In the genomic region with DNA sequence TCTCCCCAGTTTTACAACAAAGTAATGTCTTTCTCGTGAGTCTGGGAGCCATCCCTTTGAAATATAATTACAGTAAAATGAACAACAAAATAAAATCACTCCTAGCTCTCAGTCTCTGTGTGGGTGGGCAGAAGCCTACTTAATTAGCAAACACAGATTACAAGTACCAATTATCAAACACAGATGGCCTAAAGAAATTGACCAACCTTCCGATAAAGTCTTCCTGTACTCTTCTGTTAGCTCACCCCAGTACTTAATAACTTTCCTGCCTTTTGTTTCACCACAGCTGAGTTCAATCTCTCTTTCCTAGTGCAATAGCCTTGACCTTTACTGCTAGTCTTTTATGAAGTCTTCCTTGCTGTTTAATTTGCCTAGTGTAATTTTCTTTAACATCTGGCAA, we compare ENCODE assay signal across 20 cellular contexts.
"Had no signal": no experiment of that assay in that cellular context is flagged by ENCODE, and none has a peak within 500 bp of the region (broad histone marks: within the 10 kb centered on the region; RNA-seq: fewer than 3 reads in every experiment).

No MANE protein-coding gene starts in this region.

- H3K27ac ChIP-seq: left ventricle myocardium inferior, neural progenitor cell, prostate gland, upper lobe of left lung had no signal

- H3K4me3 ChIP-seq: left ventricle myocardium inferior, neural progenitor cell, prostate gland, upper lobe of left lung had no signal

- H3K9ac ChIP-seq: neural progenitor cell had no signal

- ATAC-seq: activated CD4-positive, CD25-positive, alpha-beta regulatory T cell treated with anti-CD3 and anti-CD28 coated beads, Interleukin-2, amount 50 U/mL, for 24 hours; activated CD8-positive, alpha-beta T cell treated with anti-CD3 and anti-CD28 coated beads for 36 hours; esophagus mucosa; naive thymus-derived CD8-positive, alpha-beta T cell; right cardiac atrium; stimulated activated naive CD8-positive, alpha-beta T cell treated with anti-CD3 and anti-CD28 coated beads, Interleukin-15, Interleukin-2, amounts not matched to agents 100 U/mL and 50 U/mL, for 24 hours had no signal

- DNase-seq: activated CD4-positive, alpha-beta T cell treated with anti-CD3 and anti-CD28 coated beads, Interleukin-2, amount 10 ng/mL, durations not matched to agents 24 days and 14 days; activated CD8-positive, alpha-beta T cell treated with anti-CD3 and anti-CD28 coated beads for 36 hours; activated gamma-delta T cell treated with Interleukin-2 at 50 U/mL for 16 hours; aorta; dermis blood vessel endothelial cell; effector CD8-positive, alpha-beta T cell; foreskin melanocyte; immature natural killer cell; kidney glomerular epithelial cell; left ventricle myocardium inferior; naive thymus-derived CD8-positive, alpha-beta T cell; right cardiac atrium; stimulated activated CD4-positive, alpha-beta T cell treated with anti-CD3 and anti-CD28 coated beads, Interleukin-4, amount 100 ng/mL, for 4 hours; stimulated activated naive CD8-positive, alpha-beta T cell treated with anti-CD3 and anti-CD28 coated beads, Interleukin-15, Interleukin-2, amounts not matched to agents 100 U/mL and 50 U/mL, for 24 hours; T-helper 2 cell; upper lobe of left lung had no signal

- H3K9me3 ChIP-seq: left ventricle myocardium inferior, prostate gland, upper lobe of left lung had no signal

- H3K4me2 ChIP-seq: neural progenitor cell had no signal

- H3K4me1 ChIP-seq: prostate gland, upper lobe of left lung had no signal

- H3K27me3 ChIP-seq: neural progenitor cell, upper lobe of left lung had no signal

- H3K36me3 ChIP-seq: left ventricle myocardium inferior, neural progenitor cell, prostate gland, upper lobe of left lung had no signal
